Comparison of ENCODE assay signal across 16 cellular contexts in genomic region chr2:119251652-119252051, GRCh38. TPM values are rescaled to one million over a fixed set of nuclear protein-coding genes. Genes with fewer than 3 reads are reported as not detected.
A peak's percentile ranks its signal among the peaks of the same experiment; 100 is the strongest.
DNase-seq lines count a peak whose midpoint lies in the region; ATAC-seq and TF ChIP-seq lines count a peak whose summit lies in the region.
"Had no signal": no experiment of that assay in that cellular context is flagged by ENCODE, and none has a peak within 500 bp of the region (broad histone marks: within the 10 kb centered on the region; RNA-seq: fewer than 3 reads in every experiment).

No MANE protein-coding gene starts in this region.

- 98% methylated on average over 5 of the region's 5 CpGs for WGBS in mesenchymal stem cell
- WGBS in adrenal gland, 4 donors, result 89 to 96% (median 93%) methylated on average over 5 of the region's 5 CpGs

- H3F3A ChIP-seq in PC-9 (ENCODE audit: insufficient read depth, low read depth), result peaks cover 53% of the 10 kb centered on the region

- no peak overlapping the region for H3K23ac ChIP-seq in mesenchymal stem cell (ENCODE audit: low read length in 2 of 2)

- no peak overlapping the region for H3K14ac ChIP-seq in mesenchymal stem cell (ENCODE audit: low read length in 2 of 2)

- peaks cover 7% of the 10 kb centered on the region for H3K36me3 Mint-ChIP-seq in chondrocyte (ENCODE audit: low read depth)

- no peak overlapping the region for H3K4me3 ChIP-seq in ACC112 (ENCODE audit: low read depth, low read length)
- no peak overlapping the region for H3K4me3 ChIP-seq in PC-9
- no peak overlapping the region for H3K4me3 ChIP-seq in mesenchymal stem cell (ENCODE audit: insufficient read depth in 1 of 2, low read depth in 1 of 2, low read length in 2 of 2)
- no peak overlapping the region for H3K4me3 ChIP-seq in adrenal gland

- no peak overlapping the region for H3K4me3 Mint-ChIP-seq in chondrocyte (ENCODE audit: unreplicated experiment)

- H2BK5ac ChIP-seq in mesenchymal stem cell (ENCODE audit: low read depth, low read length, poor library complexity, severe bottlenecking), result no peak overlapping the region

- H4K20me1 ChIP-seq in PC-9 (ENCODE audit: insufficient read depth), result no peaks in the 10 kb centered on the region

- H3K4me2 ChIP-seq in PC-9, result peak overlapping the region; percentile 60; the same call in 1 of the 2 replicates
- H3K4me2 ChIP-seq in mesenchymal stem cell (ENCODE audit: low read length, poor library complexity, severe bottlenecking), result no peak overlapping the region

- H2BK120ac ChIP-seq in mesenchymal stem cell (ENCODE audit: low read depth, low read length), result no peak overlapping the region

- H2BK15ac ChIP-seq in mesenchymal stem cell (ENCODE audit: low read depth, poor library complexity, severe bottlenecking), result no peak overlapping the region

- no TSS peak for BruUV-seq in PC-9 (replicated peaks; lab: Mats Ljungman, UMichigan)

- intact Hi-C loops in PC-9 (cut with micrococcal nuclease; ENCODE audit: unreplicated experiment) (no loop called here), adrenal gland (cut with DNase I) (no loop called here)

- H3K79me1 ChIP-seq in mesenchymal stem cell (replicated peaks; ENCODE audit: low read length, poor library complexity, severe bottlenecking), result peaks cover 41% of the 10 kb centered on the region

- H2AFZ ChIP-seq in ACC112 (ENCODE audit: low read length, unreplicated experiment) (no peak overlapping the region), PC-9 (no peak overlapping the region), mesenchymal stem cell (ENCODE audit: low read depth, low read length) (no peak overlapping the region)

- H3K36me3 ChIP-seq in ACC112 (ENCODE audit: insufficient read depth, low read length), result peaks cover 7% of the 10 kb centered on the region; the same call in 1 of the 2 replicates
- H3K36me3 ChIP-seq in PC-9 (ENCODE audit: low read depth), result peaks cover 14% of the 10 kb centered on the region
- H3K36me3 ChIP-seq in mesenchymal stem cell (ENCODE audit: control insufficient read depth in 1 of 2, insufficient read depth in 2 of 2, low read depth in 1 of 2, low read length in 2 of 2), result peaks cover 47 to 58% of the 10 kb centered on the region in 2 experiments
- H3K36me3 ChIP-seq in adrenal gland (replicated peaks in 1 of 2), result no peaks in the 10 kb centered on the region

- H3K4ac ChIP-seq in mesenchymal stem cell (ENCODE audit: low read depth in 1 of 2, low read length in 2 of 2), result no peak overlapping the region

- peak overlapping the region; percentile 88 for H2AK5ac ChIP-seq in mesenchymal stem cell (ENCODE audit: low read length, severe bottlenecking)

- TF ChIP-seq POLR2A in adrenal gland (IDR thresholded peaks at IDR 0.05), result no peak

- H3K79me2 ChIP-seq in ACC112 (ENCODE audit: control insufficient read depth, insufficient read depth, low read length, unreplicated experiment) (no peaks in the 10 kb centered on the region), PC-9 (ENCODE audit: low read depth) (peaks cover 14% of the 10 kb centered on the region; the same call in 1 of the 2 replicates)

- peak overlapping the region in 1 of 2 experiments; percentile 88 for H2BK12ac ChIP-seq in mesenchymal stem cell (ENCODE audit: low read length in 2 of 2)

- H3K9me3 Mint-ChIP-seq in chondrocyte (ENCODE audit: low read depth), result no peaks in the 10 kb centered on the region

- peak overlapping the region; percentile 93 for H3K27ac Mint-ChIP-seq in chondrocyte (ENCODE audit: unreplicated experiment)

- no peak for ATAC-seq in GM21390 (IDR thresholded peaks at IDR 0.05; ENCODE audit: unreplicated experiment)
- ATAC-seq: PC-3 had no signal

- H3K9ac ChIP-seq in mesenchymal stem cell (ENCODE audit: low read length), result no peak overlapping the region

- DNase-seq in PC-9 (no peak), chondrocyte (ENCODE audit: low spot score) (no peak), mesenchymal stem cell (no peak), NCI-H1694 treated with DMSO at 0.1 percent for 48 hours (lab: John Stamatoyannopoulos, UW) (no peak), adrenal gland (no peak)
- DNase-seq in stimulated activated CD4-positive, alpha-beta T cell treated with anti-CD3 and anti-CD28 coated beads, Interleukin-12 subunit alpha, Interleukin-12 subunit beta, amount 100 ng/mL, for 4 hours, result no peak
- DNase-seq: DMS 273 treated with DMSO at 0.1 percent for 48 hours, GF-D8, Kasumi-1, NCI-H1105, NCI-H1694, NCI-H446 treated with DMSO at 0.1 percent for 48 hours, PC-3 had no signal

- no peaks in the 10 kb centered on the region for H3K27me3 ChIP-seq in ACC112 (ENCODE audit: insufficient read depth, low read length)
- H3K27me3 ChIP-seq in PC-9 (ENCODE audit: insufficient read depth, low read depth), result no peaks in the 10 kb centered on the region
- no peaks in the 10 kb centered on the region for H3K27me3 ChIP-seq in mesenchymal stem cell (ENCODE audit: control insufficient read depth in 1 of 2, insufficient read depth in 1 of 2, low read length in 2 of 2)
- no peaks in the 10 kb centered on the region for H3K27me3 ChIP-seq in adrenal gland

- no peaks in the 10 kb centered on the region for H3K27me3 Mint-ChIP-seq in chondrocyte (ENCODE audit: low read depth)

- H3K9me3 ChIP-seq in PC-9 (ENCODE audit: insufficient read depth, low read depth), result no peaks in the 10 kb centered on the region
- no peaks in the 10 kb centered on the region for H3K9me3 ChIP-seq in mesenchymal stem cell (ENCODE audit: control insufficient read depth, low read length)
- no peaks in the 10 kb centered on the region for H3K9me3 ChIP-seq in adrenal gland (replicated peaks in 1 of 3)

- no peaks in the 10 kb centered on the region for H3K9me2 ChIP-seq in PC-9 (ENCODE audit: insufficient read depth)

- CTCF ChIA-PET in PC-9 (lab: Charles Lee), result no interaction called here

- TF ChIP-seq CTCF in PC-9 (conservative IDR thresholded peaks at IDR 0.05), result no peak
- no peak for TF ChIP-seq CTCF in chondrocyte (IDR thresholded peaks at IDR 0.05)
- no peak for TF ChIP-seq CTCF in adrenal gland (IDR thresholded peaks at IDR 0.05)

- H4K91ac ChIP-seq in mesenchymal stem cell (ENCODE audit: low read length), result no peak overlapping the region

- peak overlapping the region; percentile 7 for H4K8ac ChIP-seq in mesenchymal stem cell (ENCODE audit: low read length)

- POLR2A ChIA-PET in PC-9 (lab: Charles Lee; ENCODE audit: unreplicated experiment), result no interaction called here

- peaks cover 95% of the 10 kb centered on the region for H3K4me1 Mint-ChIP-seq in chondrocyte (ENCODE audit: low read depth)

- H3K27ac ChIP-seq in ACC112 (ENCODE audit: low read depth, low read length), result peak overlapping the region; percentile 98
- peak overlapping the region; percentile 92; the same call in 1 of the 2 replicates for H3K27ac ChIP-seq in PC-9
- peak overlapping the region; percentile 98 for H3K27ac ChIP-seq in mesenchymal stem cell (ENCODE audit: low read length, poor library complexity, severe bottlenecking)
- no peak overlapping the region for H3K27ac ChIP-seq in adrenal gland
- H3K27ac ChIP-seq: C4-2B had no signal

- peaks cover 73% of the 10 kb centered on the region for H3K4me1 ChIP-seq in ACC112 (ENCODE audit: control insufficient read depth, insufficient read depth, low read length, unreplicated experiment)
- H3K4me1 ChIP-seq in PC-9 (replicated peaks; ENCODE audit: insufficient read depth), result peaks cover 51% of the 10 kb centered on the region
- peaks cover 70% of the 10 kb centered on the region for H3K4me1 ChIP-seq in mesenchymal stem cell (ENCODE audit: control insufficient read depth, insufficient read depth, low read depth, low read length)
- H3K4me1 ChIP-seq in adrenal gland (replicated peaks in 1 of 2), result peaks cover 0 to 7% of the 10 kb centered on the region in 2 donors

- H3K18ac ChIP-seq in mesenchymal stem cell (ENCODE audit: low read depth in 1 of 2, low read length in 2 of 2), result no peak overlapping the region

RNA-seq across cellular contexts. Expression of gene STEAP3, which starts 28.0 kb away (rescaled TPM):
- 23.0 and 26.3 TPM in 2 replicates for total RNA-seq in PC-9 (2021)
- total RNA-seq in chondrocyte, result 44.6 to 151 TPM (median 46.6 TPM) in 3 replicates
- polyA plus RNA-seq in mesenchymal stem cell (2013, experiment 1 of 2), result 25.2 TPM
- 25.9 TPM for polyA plus RNA-seq in mesenchymal stem cell (2013, experiment 2 of 2)
- 10 to 100 TPM in 5 of 8 donors, 1 to 10 TPM in 3; 1.3 to 48.2 (median 15.7) TPM for total RNA-seq in adrenal gland
- polyA plus RNA-seq in adrenal gland, result 1 to 10 TPM; 4.1 to 5.1 (median 4.3) TPM

Comparison
In these comparisons a context has a peak if more than half of its experiments do, and no peak if none do; other contexts are left out.
1. H3K27ac ChIP-seq: peak in ACC112 (single experiment), PC-9 (single experiment) and mesenchymal stem cell (single experiment); none in adrenal gland (0 of 5).